Comparison of ENCODE assay signal across 1 cellular context in the genomic region with DNA sequence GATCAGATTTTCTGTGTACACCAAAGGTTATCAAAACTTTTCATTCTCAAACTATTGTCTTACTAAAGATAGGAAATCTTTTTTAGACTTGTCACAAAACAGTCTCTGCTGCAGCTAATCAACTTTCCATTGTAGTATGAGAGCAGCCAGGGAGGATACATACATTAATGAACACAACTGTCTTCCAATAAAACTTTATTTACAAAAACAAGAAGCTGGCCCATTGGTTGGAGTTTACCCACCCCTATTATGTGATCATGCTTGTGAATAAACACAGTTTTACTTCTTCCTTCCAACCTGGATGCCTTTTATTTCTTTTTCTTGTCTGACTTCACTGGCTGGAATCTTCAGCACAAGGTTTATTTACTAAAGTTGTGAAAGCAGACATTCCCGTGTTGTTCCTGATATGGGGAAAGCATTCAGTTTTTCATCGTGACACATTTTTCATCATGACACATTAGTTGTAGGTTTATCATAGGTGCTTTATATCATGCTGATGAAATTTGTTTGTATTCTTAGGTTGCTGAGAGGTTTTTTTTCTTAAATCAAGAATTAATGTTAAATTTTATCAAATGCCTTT.
TF ChIP-seq lines count a peak whose summit lies in the region.

No MANE protein-coding gene starts in this region.

TF ChIP-seq in K562, 482 proteins besides CTCF, POLR2A, EP300 and RAD21 (continued from another document):
- TF ChIP-seq, protein P1, sequence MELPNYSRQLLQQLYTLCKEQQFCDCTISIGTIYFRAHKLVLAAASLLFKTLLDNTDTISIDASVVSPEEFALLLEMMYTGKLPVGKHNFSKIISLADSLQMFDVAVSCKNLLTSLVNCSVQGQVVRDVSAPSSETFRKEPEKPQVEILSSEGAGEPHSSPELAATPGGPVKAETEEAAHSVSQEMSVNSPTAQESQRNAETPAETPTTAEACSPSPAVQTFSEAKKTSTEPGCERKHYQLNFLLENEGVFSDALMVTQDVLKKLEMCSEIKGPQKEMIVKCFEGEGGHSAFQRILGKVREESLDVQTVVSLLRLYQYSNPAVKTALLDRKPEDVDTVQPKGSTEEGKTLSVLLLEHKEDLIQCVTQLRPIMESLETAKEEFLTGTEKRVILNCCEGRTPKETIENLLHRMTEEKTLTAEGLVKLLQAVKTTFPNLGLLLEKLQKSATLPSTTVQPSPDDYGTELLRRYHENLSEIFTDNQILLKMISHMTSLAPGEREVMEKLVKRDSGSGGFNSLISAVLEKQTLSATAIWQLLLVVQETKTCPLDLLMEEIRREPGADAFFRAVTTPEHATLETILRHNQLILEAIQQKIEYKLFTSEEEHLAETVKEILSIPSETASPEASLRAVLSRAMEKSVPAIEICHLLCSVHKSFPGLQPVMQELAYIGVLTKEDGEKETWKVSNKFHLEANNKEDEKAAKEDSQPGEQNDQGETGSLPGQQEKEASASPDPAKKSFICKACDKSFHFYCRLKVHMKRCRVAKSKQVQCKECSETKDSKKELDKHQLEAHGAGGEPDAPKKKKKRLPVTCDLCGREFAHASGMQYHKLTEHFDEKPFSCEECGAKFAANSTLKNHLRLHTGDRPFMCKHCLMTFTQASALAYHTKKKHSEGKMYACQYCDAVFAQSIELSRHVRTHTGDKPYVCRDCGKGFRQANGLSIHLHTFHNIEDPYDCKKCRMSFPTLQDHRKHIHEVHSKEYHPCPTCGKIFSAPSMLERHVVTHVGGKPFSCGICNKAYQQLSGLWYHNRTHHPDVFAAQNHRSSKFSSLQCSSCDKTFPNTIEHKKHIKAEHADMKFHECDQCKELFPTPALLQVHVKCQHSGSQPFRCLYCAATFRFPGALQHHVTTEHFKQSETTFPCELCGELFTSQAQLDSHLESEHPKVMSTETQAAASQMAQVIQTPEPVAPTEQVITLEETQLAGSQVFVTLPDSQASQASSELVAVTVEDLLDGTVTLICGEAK (IDR thresholded peaks at IDR 0.05) = peak; percentile 90
- TF ChIP-seq, protein P1 (CRISPR knock-in tag; IDR thresholded peaks at IDR 0.05) = peak; percentile 59; the same call in 1 of the 2 replicates
